In the genomic region with DNA sequence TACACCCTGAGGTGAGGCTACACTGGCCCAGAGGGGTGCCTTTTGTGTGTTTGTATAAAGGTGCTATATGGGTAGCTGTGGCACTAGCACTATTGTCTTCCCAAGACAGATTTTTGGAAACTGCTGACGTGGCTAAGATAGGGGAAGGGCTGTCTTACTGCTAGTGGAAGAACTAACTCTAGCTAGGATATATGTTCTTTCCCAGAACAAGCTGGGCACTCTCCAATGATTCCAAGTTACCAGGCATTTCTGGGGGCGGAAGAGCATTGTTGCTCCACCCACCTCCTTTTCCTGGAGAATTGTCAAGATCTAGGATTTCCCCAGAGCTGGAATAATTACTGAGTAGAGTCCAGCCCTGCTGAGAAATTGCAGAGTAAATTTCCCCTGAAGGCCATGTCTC, we compare ENCODE assay signal across 24 cellular contexts.
DNase-seq lines count a peak whose midpoint lies in the region; ATAC-seq and TF ChIP-seq lines count a peak whose summit lies in the region.
"Had no signal": no experiment of that assay in that cellular context is flagged by ENCODE, and none has a peak within 500 bp of the region (broad histone marks: within the 10 kb centered on the region; RNA-seq: fewer than 3 reads in every experiment).

No MANE protein-coding gene starts in this region.

- H3K4me1 ChIP-seq in RWPE2 (ENCODE audit: insufficient read depth, poor library complexity, severe bottlenecking): peaks cover 26% of the 10 kb centered on the region
- peaks cover 4% of the 10 kb centered on the region for H3K4me1 ChIP-seq in smooth muscle cell (ENCODE audit: low read depth)
- H3K4me1 ChIP-seq in body of pancreas: no peaks in the 10 kb centered on the region
- H3K4me1 ChIP-seq: adrenal gland, left lung had no signal

- H3K4me3 ChIP-seq in RWPE2 (ENCODE audit: severe bottlenecking) (no peak overlapping the region), fibroblast of pulmonary artery (replicated peaks; ENCODE audit: low read depth, low read length) (no peak overlapping the region), smooth muscle cell (no peak overlapping the region), body of pancreas (no peak overlapping the region)
- H3K4me3 ChIP-seq: adrenal gland, dorsolateral prefrontal cortex, left lung, mucosa of descending colon, thoracic aorta had no signal

- no peak overlapping the region for H3K4me3 Mint-ChIP-seq in HFFc6
- no peak overlapping the region for H3K4me3 Mint-ChIP-seq in chondrocyte (ENCODE audit: unreplicated experiment)
- H3K4me3 Mint-ChIP-seq: activated CD4-positive, alpha-beta memory T cell treated with anti-CD3 and anti-CD28 coated beads for 36 hours; CD4-positive, alpha-beta T cell had no signal

- peak overlapping the region; percentile 82 for H3K27ac ChIP-seq in RWPE2 (ENCODE audit: poor library complexity, severe bottlenecking)
- peak overlapping the region; percentile 67 for H3K27ac ChIP-seq in smooth muscle cell (ENCODE audit: low read depth)
- H3K27ac ChIP-seq in substantia nigra (ENCODE audit: low read depth, low read length, poor library complexity, severe bottlenecking): no peak overlapping the region
- H3K27ac ChIP-seq in body of pancreas: no peak overlapping the region
- H3K27ac ChIP-seq: adrenal gland, dorsolateral prefrontal cortex, KMS-11, left lung, thoracic aorta had no signal

- TF ChIP-seq CTCF in HFFc6 (IDR thresholded peaks at IDR 0.05) (no peak), RWPE2 (IDR thresholded peaks at IDR 0.05; ENCODE audit: poor library complexity, severe bottlenecking) (no peak), fibroblast of pulmonary artery (IDR thresholded peaks at IDR 0.05; ENCODE audit: low read length, missing control alignments) (no peak), smooth muscle cell (IDR thresholded peaks at IDR 0.05; ENCODE audit: borderline replicate concordance, insufficient read depth, poor library complexity, severe bottlenecking) (no peak), body of pancreas (IDR thresholded peaks at IDR 0.05) (no peak), chondrocyte (IDR thresholded peaks at IDR 0.05) (no peak)

- no peaks in the 10 kb centered on the region for H3F3A ChIP-seq in smooth muscle cell (ENCODE audit: low read depth)

- 88% methylated on average over 2 of the region's 2 CpGs for WGBS in smooth muscle cell (ENCODE audit: low lambda C conversion rate)
- 83 to 84% methylated on average over 2 of the region's 2 CpGs for WGBS in body of pancreas, 2 donors

- H3K27ac Mint-ChIP-seq in HFFc6: peak overlapping the region; percentile 24; the same call in 1 of the 2 replicates
- H3K27ac Mint-ChIP-seq in chondrocyte (ENCODE audit: unreplicated experiment): no peak overlapping the region
- H3K27ac Mint-ChIP-seq: activated CD4-positive, alpha-beta memory T cell treated with anti-CD3 and anti-CD28 coated beads for 36 hours; CD4-positive, alpha-beta T cell had no signal

- H3K36me3 Mint-ChIP-seq in HFFc6 (ENCODE audit: low read depth) (no peaks in the 10 kb centered on the region; the same call in 1 of the 2 replicates), chondrocyte (ENCODE audit: low read depth) (no peaks in the 10 kb centered on the region)
- H3K36me3 Mint-ChIP-seq: activated CD4-positive, alpha-beta memory T cell treated with anti-CD3 and anti-CD28 coated beads for 36 hours had no signal

- intact Hi-C loops in body of pancreas (cut with DNase I): no loop called here

- H3K27me3 ChIP-seq in RWPE2 (ENCODE audit: insufficient read depth, poor library complexity, severe bottlenecking) (no peaks in the 10 kb centered on the region), smooth muscle cell (ENCODE audit: low read depth) (no peaks in the 10 kb centered on the region), body of pancreas (no peaks in the 10 kb centered on the region)
- H3K27me3 ChIP-seq: adrenal gland, dorsolateral prefrontal cortex, left lung had no signal

- no peaks in the 10 kb centered on the region for H4K20me1 ChIP-seq in smooth muscle cell (ENCODE audit: low read depth)

- no peak overlapping the region for H3K9ac ChIP-seq in smooth muscle cell (ENCODE audit: low read depth)
- H3K9ac ChIP-seq: KMS-11, SK-N-SH had no signal

- no peaks in the 10 kb centered on the region for H3K9me3 ChIP-seq in RWPE2 (ENCODE audit: severe bottlenecking)
- H3K9me3 ChIP-seq in smooth muscle cell (replicated peaks; ENCODE audit: low read depth): no peaks in the 10 kb centered on the region
- H3K9me3 ChIP-seq in body of pancreas: no peaks in the 10 kb centered on the region
- H3K9me3 ChIP-seq: adrenal gland, left lung, mucosa of descending colon, SK-N-SH, thoracic aorta had no signal

- H2AFZ ChIP-seq in smooth muscle cell (ENCODE audit: low read depth): no peak overlapping the region

- H3K4me1 Mint-ChIP-seq in HFFc6 (ENCODE audit: low read depth) (peaks cover 55% of the 10 kb centered on the region), chondrocyte (ENCODE audit: low read depth) (peaks cover 13% of the 10 kb centered on the region)

- TF ChIP-seq POLR2A in body of pancreas (IDR thresholded peaks at IDR 0.05): no peak

- H3K79me2 ChIP-seq in smooth muscle cell (ENCODE audit: low read depth): no peaks in the 10 kb centered on the region

- H3K27me3 Mint-ChIP-seq in HFFc6 (ENCODE audit: insufficient read depth) (no peaks in the 10 kb centered on the region), chondrocyte (ENCODE audit: low read depth) (peaks cover 2% of the 10 kb centered on the region)
- H3K27me3 Mint-ChIP-seq: activated CD4-positive, alpha-beta memory T cell treated with anti-CD3 and anti-CD28 coated beads for 36 hours; CD4-positive, alpha-beta T cell had no signal

- peak; percentile 3 for DNase-seq in HFFc6
- no peak for DNase-seq in RWPE2 (ENCODE audit: low spot score)
- DNase-seq in fibroblast of pulmonary artery (ENCODE audit: low read depth): peak; percentile 49
- DNase-seq in smooth muscle cell (lab: John Stamatoyannopoulos, UW; ENCODE audit: unreplicated experiment): no peak
- no peak for DNase-seq in substantia nigra (lab: John Stamatoyannopoulos, UW)
- no peak for DNase-seq in body of pancreas
- DNase-seq in chondrocyte (ENCODE audit: low spot score): no peak
- DNase-seq: activated CD4-positive, alpha-beta memory T cell treated with anti-CD3 and anti-CD28 coated beads for 36 hours; activated gamma-delta T cell; adrenal gland; CD4-positive, alpha-beta T cell; dorsolateral prefrontal cortex; GDM1; glutamatergic neuron; left lung; mucosa of descending colon; NCI-H1048; NCI-H2029 treated with DMSO at 0.1 percent for 48 hours; NCI-H510A; retina; SK-N-SH; stimulated activated CD4-positive, alpha-beta T cell treated with anti-CD3 and anti-CD28 coated beads, Interleukin-15, amount 100 ng/mL, for 24 hours had no signal

- H3K4me2 ChIP-seq in smooth muscle cell: peak overlapping the region; percentile 38
- H3K4me2 ChIP-seq: KMS-11, SK-N-SH had no signal

- H3K36me3 ChIP-seq in RWPE2 (ENCODE audit: low read depth) (no peaks in the 10 kb centered on the region), smooth muscle cell (ENCODE audit: low read depth) (no peaks in the 10 kb centered on the region), body of pancreas (replicated peaks in 1 of 2; ENCODE audit: insufficient read depth in 1 of 2, low read depth in 2 of 2) (no peaks in the 10 kb centered on the region)
- H3K36me3 ChIP-seq: adrenal gland, left lung, thoracic aorta had no signal

- H3K9me3 Mint-ChIP-seq in HFFc6 (no peaks in the 10 kb centered on the region), chondrocyte (ENCODE audit: low read depth) (peaks cover 17% of the 10 kb centered on the region)
- H3K9me3 Mint-ChIP-seq: activated CD4-positive, alpha-beta memory T cell treated with anti-CD3 and anti-CD28 coated beads for 36 hours; CD4-positive, alpha-beta T cell had no signal

- ATAC-seq in RWPE2 (ENCODE audit: low read depth) (no peak), body of pancreas (no peak)
- ATAC-seq: left lung, mucosa of descending colon had no signal

Comparison
In these comparisons a context has a peak if more than half of its experiments do, and no peak if none do; other contexts are left out.
1. DNase-seq: peak in HFFc6 (single experiment) and fibroblast of pulmonary artery (single experiment); none in RWPE2 (single experiment), smooth muscle cell (single experiment), substantia nigra (0 of 49), body of pancreas (0 of 4) and chondrocyte (single experiment).
2. H3K27ac ChIP-seq: peak in RWPE2 (single experiment) and smooth muscle cell (single experiment); none in substantia nigra (single experiment) and body of pancreas (0 of 4).